In genomic region chr9:116504893-116505480, GRCh38 we compare ENCODE assay signal across 13 cellular contexts.
A peak's percentile ranks its signal among the peaks of the same experiment; 100 is the strongest.
DNase-seq lines count a peak whose midpoint lies in the region; ATAC-seq, FAIRE-seq and TF ChIP-seq lines count a peak whose summit lies in the region.
"Had no signal": no experiment of that assay in that cellular context is flagged by ENCODE, and none has a peak within 500 bp of the region (broad histone marks: within the 10 kb centered on the region; RNA-seq: fewer than 3 reads in every experiment).

No MANE protein-coding gene starts in this region.

- no peak overlapping the region for H2BK12ac ChIP-seq in trophoblast cell (ENCODE audit: low read length)

- peak; percentile 11 for DNase-seq in GM19238 (ENCODE audit: insufficient read length, low spot score)
- peak; percentile 15 to 73 for DNase-seq in trophoblast cell
- DNase-seq in A673 (ENCODE audit: low spot score), result no peak
- no peak for DNase-seq in NCI-H748 treated with DMSO at 0.1 percent for 48 hours (lab: John Stamatoyannopoulos, UW)
- no peak for DNase-seq in stimulated activated CD4-positive, alpha-beta T cell treated with anti-CD3 and anti-CD28 coated beads, Interleukin-15, amount 100 ng/mL, for 24 hours
- DNase-seq in urothelium cell line (ENCODE audit: low spot score), result no peak
- DNase-seq: activated CD4-positive, alpha-beta T cell treated with anti-CD3 and anti-CD28 coated beads, Interleukin-2, amount 50 U/mL, for 1 hour; DMS79 treated with DMSO at 0.1 percent for 48 hours; NCI-H1694 treated with DMSO at 0.1 percent for 48 hours; stimulated activated CD4-positive, alpha-beta T cell treated with anti-CD3 and anti-CD28 coated beads, Interleukin-1b, Interleukin-23, amount 100 ng/mL, for 48 hours; testis had no signal

- H3K27me3 ChIP-seq in trophoblast cell (ENCODE audit: insufficient read depth, low read length) (no peaks in the 10 kb centered on the region), A673 (replicated peaks; ENCODE audit: insufficient read depth, low read depth, low read length, poor library complexity) (no peaks in the 10 kb centered on the region)
- H3K27me3 ChIP-seq: testis had no signal

- H3K9me3 ChIP-seq in trophoblast cell (ENCODE audit: insufficient read depth, low read depth, low read length), result no peaks in the 10 kb centered on the region
- H3K9me3 ChIP-seq in A673 (ENCODE audit: low read depth, low read length, poor library complexity, severe bottlenecking), result no peaks in the 10 kb centered on the region
- H3K9me3 ChIP-seq: testis had no signal

- H3K14ac ChIP-seq in trophoblast cell (ENCODE audit: low read length), result no peak overlapping the region

- H3K36me3 ChIP-seq in trophoblast cell (ENCODE audit: control insufficient read depth in 1 of 2, insufficient read depth in 2 of 2, low read length in 2 of 2), result no peaks in the 10 kb centered on the region
- no peaks in the 10 kb centered on the region for H3K36me3 ChIP-seq in A673 (ENCODE audit: insufficient read depth, low read length, poor library complexity, severe bottlenecking)

- no peak overlapping the region for H2AK5ac ChIP-seq in trophoblast cell (ENCODE audit: low read length)

- BruUV-seq in A673 (replicated peaks; lab: Mats Ljungman, UMichigan), result no TSS peak

- POLR2A ChIA-PET in A673 (lab: Charles Lee; ENCODE audit: low non-redundant PET), result no interaction called here

- intact Hi-C loops in A673 (cut with micrococcal nuclease; ENCODE audit: unreplicated experiment), result no loop called here

- no peak overlapping the region for H4K12ac ChIP-seq in trophoblast cell (ENCODE audit: low read depth, low read length)

- no peaks in the 10 kb centered on the region for H3K79me1 ChIP-seq in trophoblast cell (ENCODE audit: low read length)

- H4K8ac ChIP-seq in trophoblast cell (ENCODE audit: low read depth, low read length), result no peak overlapping the region

- CTCF ChIA-PET in A673 (lab: Charles Lee), result no interaction called here

- no CpG with 5 or more reads among the region's 5 CpGs for WGBS in trophoblast cell (ENCODE audit: extremely low coverage, insufficient coverage, insufficient read length)

- no peak for FAIRE-seq in urothelium cell line (lab: Jason Lieb, UNC)

- no peak overlapping the region for H2BK120ac ChIP-seq in trophoblast cell (ENCODE audit: insufficient read depth, low read length, poor library complexity)

- no peak overlapping the region for H3K4ac ChIP-seq in trophoblast cell (ENCODE audit: low read depth, low read length)

- no peak for TF ChIP-seq CTCF in A673 (conservative IDR thresholded peaks at IDR 0.05; ENCODE audit: low read depth, low read length)

- H3K23ac ChIP-seq in trophoblast cell (ENCODE audit: low read length), result no peak overlapping the region

- no peak overlapping the region for H3K4me3 ChIP-seq in trophoblast cell (ENCODE audit: low read depth, low read length)
- no peak overlapping the region for H3K4me3 ChIP-seq in A673 (ENCODE audit: low read depth, low read length, poor library complexity, severe bottlenecking)
- H3K4me3 ChIP-seq: testis had no signal

- H3K79me2 ChIP-seq in trophoblast cell (ENCODE audit: control insufficient read depth, insufficient read depth, low read length, poor library complexity), result no peaks in the 10 kb centered on the region

- H3K4me1 ChIP-seq in trophoblast cell (ENCODE audit: control insufficient read depth in 1 of 2, insufficient read depth in 2 of 2, low read length in 2 of 2) (no peaks in the 10 kb centered on the region), A673 (ENCODE audit: insufficient read depth, low read length, poor library complexity, severe bottlenecking) (no peaks in the 10 kb centered on the region)
- H3K4me1 ChIP-seq: testis had no signal

- no peak overlapping the region for H3K9ac ChIP-seq in trophoblast cell (ENCODE audit: low read length)

- peak; percentile 46 for ATAC-seq in HG02610 (IDR thresholded peaks at IDR 0.05; ENCODE audit: unreplicated experiment)
- ATAC-seq in HG03439 (IDR thresholded peaks at IDR 0.05; ENCODE audit: unreplicated experiment), result peak; percentile 85

- no peak overlapping the region for H2BK5ac ChIP-seq in trophoblast cell (ENCODE audit: low read depth, low read length, poor library complexity)

- H3K4me2 ChIP-seq in trophoblast cell (ENCODE audit: low read length), result no peak overlapping the region

- no peak overlapping the region for H4K91ac ChIP-seq in trophoblast cell (ENCODE audit: low read depth, low read length)

- no peak overlapping the region for H3K27ac ChIP-seq in trophoblast cell (ENCODE audit: low read depth, low read length)
- no peak overlapping the region for H3K27ac ChIP-seq in A673 (ENCODE audit: low read depth, low read length, poor library complexity, severe bottlenecking)
- H3K27ac ChIP-seq: testis had no signal

- H3K18ac ChIP-seq in trophoblast cell (ENCODE audit: low read length), result no peak overlapping the region

- H2AFZ ChIP-seq in trophoblast cell (ENCODE audit: insufficient read depth, low read length, poor library complexity), result no peak overlapping the region

Comparison
In these comparisons a context has a peak if more than half of its experiments do, and no peak if none do; other contexts are left out.
1. DNase-seq: peak in GM19238 (single experiment) and trophoblast cell (2 of 2); none in A673 (single experiment), NCI-H748 treated with DMSO at 0.1 percent for 48 hours (single experiment), stimulated activated CD4-positive, alpha-beta T cell treated with anti-CD3 and anti-CD28 coated beads, Interleukin-15, amount 100 ng/mL, for 24 hours (single experiment) and urothelium cell line (single experiment).